ENCODE assay signal across 11 cellular contexts in the genomic region with DNA sequence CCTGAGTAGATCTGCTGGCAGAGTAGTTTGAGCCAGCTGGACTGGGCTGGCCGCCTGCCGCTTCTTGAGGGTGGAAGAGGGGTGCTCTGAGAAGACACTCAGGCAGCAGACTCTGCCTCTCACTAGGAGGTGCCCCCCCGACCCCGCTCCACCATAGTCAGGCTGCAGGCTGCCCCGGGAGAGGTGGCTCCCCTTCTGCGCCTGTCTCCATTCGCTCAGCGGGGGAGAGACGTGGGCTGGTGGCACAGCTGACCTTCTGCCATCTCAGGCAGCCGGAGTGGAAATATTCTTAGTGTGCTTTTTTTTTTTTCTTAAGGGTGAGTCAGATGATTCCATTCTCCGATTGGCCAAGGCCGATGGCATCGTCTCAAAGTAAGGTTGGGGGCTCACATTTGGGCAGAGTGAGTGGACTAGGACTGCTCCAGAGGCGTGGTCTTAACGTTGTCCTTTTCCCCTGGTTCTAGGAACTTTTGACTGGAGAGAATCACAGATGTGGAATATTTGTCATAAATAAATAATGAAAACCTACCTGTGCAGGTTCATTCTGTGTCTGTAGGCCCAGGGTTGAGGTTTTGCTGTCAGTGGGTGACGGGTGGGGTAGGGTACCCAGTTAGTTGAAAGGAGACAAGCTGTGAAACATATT. TPM values are rescaled to one million over a fixed set of nuclear protein-coding genes. Genes with fewer than 3 reads are reported as not detected.
DNase-seq lines count a peak whose midpoint lies in the region; ATAC-seq, FAIRE-seq and TF ChIP-seq lines count a peak whose summit lies in the region.
"Had no signal": no experiment of that assay in that cellular context is flagged by ENCODE, and none has a peak within 500 bp of the region (broad histone marks: within the 10 kb centered on the region; RNA-seq: fewer than 3 reads in every experiment).

No MANE protein-coding gene starts in this region.

- TF ChIP-seq POLR2A in GM12878 (IDR thresholded peaks at IDR 0.05; ENCODE audit: low read depth, low read length), result no peak

- no peak overlapping the region for H2AK5ac ChIP-seq in mesendoderm (ENCODE audit: low read length)

- SMC1A ChIA-PET in GM12878 (lab: Charles Lee; ENCODE audit: uncharacterized antibody, unreplicated experiment), result no interaction called here

- peaks cover 48% of the 10 kb centered on the region for H3K79me2 ChIP-seq in GM12878 (ENCODE audit: control insufficient read depth, insufficient read depth, low read length)
- H3K79me2 ChIP-seq in mesendoderm (ENCODE audit: control insufficient read depth, insufficient read depth, low read length), result peaks cover 27% of the 10 kb centered on the region

- CTCF ChIA-PET in A673 (lab: Charles Lee), result no interaction called here
- CTCF ChIA-PET in GM12878 (lab: Yijun Ruan, JAX), result interaction anchor here (0.8 kb wide), 1 partner anchor 22 kb away, joined by 3 read pairs; no protein-coding TSS in a partner anchor

- no peak overlapping the region for H4K5ac ChIP-seq in mesendoderm (ENCODE audit: low read length)

- H3K27ac ChIP-seq in A673 (ENCODE audit: low read depth, low read length, poor library complexity, severe bottlenecking), result peak overlapping the region; percentile 96
- H3K27ac ChIP-seq in HUES64 (ENCODE audit: low read depth, low read length), result peak overlapping the region; percentile 76; the same call in 1 of the 2 replicates
- H3K27ac ChIP-seq in GM12878 (ENCODE audit: control insufficient read depth, insufficient read depth), result peak overlapping the region; percentile 93
- no peak overlapping the region for H3K27ac ChIP-seq in mesendoderm (ENCODE audit: low read depth, low read length)

- no peak for TF ChIP-seq RAD21 in GM12878 (IDR thresholded peaks at IDR 0.05; ENCODE audit: insufficient read depth, low read depth, low read length)

- H2AFZ ChIP-seq in GM12878 (ENCODE audit: control insufficient read depth, low read depth, low read length), result no peak overlapping the region

- H3K18ac ChIP-seq in mesendoderm (ENCODE audit: low read length), result no peak overlapping the region

- no peak overlapping the region for H2BK15ac ChIP-seq in mesendoderm (replicated peaks; ENCODE audit: low read depth)

- no peaks in the 10 kb centered on the region for H4K20me1 ChIP-seq in GM12878 (ENCODE audit: control insufficient read depth, insufficient read depth)

- no peak for FAIRE-seq in GM12878 (lab: Jason Lieb, UNC)
- FAIRE-seq: GM12891 had no signal

- peaks cover 18% of the 10 kb centered on the region for H3K79me1 ChIP-seq in mesendoderm (ENCODE audit: low read length)

- no peak overlapping the region for H3K4ac ChIP-seq in mesendoderm (ENCODE audit: low read depth, low read length)

- no peak overlapping the region for H4K8ac ChIP-seq in mesendoderm (ENCODE audit: low read depth, low read length)

- H3K4me2 ChIP-seq in GM12878 (ENCODE audit: control insufficient read depth, insufficient read depth) (peak overlapping the region; percentile 76), mesendoderm (ENCODE audit: low read length) (peak overlapping the region; percentile 98)

- no peaks in the 10 kb centered on the region for H3K9me3 ChIP-seq in A673 (ENCODE audit: low read depth, low read length, poor library complexity, severe bottlenecking)
- no peaks in the 10 kb centered on the region for H3K9me3 ChIP-seq in HUES64 (ENCODE audit: insufficient read depth, low read depth, low read length)
- no peaks in the 10 kb centered on the region for H3K9me3 ChIP-seq in GM12878 (replicated peaks; ENCODE audit: control insufficient read depth, insufficient read depth, low read length)

- no peak overlapping the region for H2BK120ac ChIP-seq in mesendoderm (ENCODE audit: low read depth, low read length)

- peak overlapping the region; percentile 100 for H3K56ac ChIP-seq in mesendoderm (ENCODE audit: low read length)

- ATAC-seq in GM12878 (no peak), HG03135 (IDR thresholded peaks at IDR 0.05; ENCODE audit: unreplicated experiment) (no peak)

- no peak overlapping the region for H3K23ac ChIP-seq in mesendoderm (ENCODE audit: low read length)

- H3K27me3 ChIP-seq in A673 (replicated peaks; ENCODE audit: insufficient read depth, low read depth, low read length, poor library complexity), result no peaks in the 10 kb centered on the region
- no peaks in the 10 kb centered on the region for H3K27me3 ChIP-seq in HUES64 (ENCODE audit: insufficient read depth, low read length)
- no peaks in the 10 kb centered on the region for H3K27me3 ChIP-seq in GM12878 (replicated peaks in 1 of 2; ENCODE audit: control insufficient read depth in 2 of 2, insufficient read depth in 2 of 2, low read length in 1 of 2)
- no peaks in the 10 kb centered on the region for H3K27me3 ChIP-seq in mesendoderm (ENCODE audit: insufficient read depth, low read length, poor library complexity)

- DNase-seq in A673 (ENCODE audit: low spot score) (no peak), GM12878 (ENCODE audit: low read depth, low spot score) (no peak), mesendoderm (no peak), SK-N-DZ (ENCODE audit: low spot score) (no peak), NCI-H526 treated with DMSO at 0.1 percent for 48 hours (lab: John Stamatoyannopoulos, UW) (no peak)
- DNase-seq in activated effector memory CD4-positive, alpha-beta T cell treated with Interleukin-2 at 50 U/mL for 16 hours, result no peak
- DNase-seq: NCI-H1105 had no signal

- H3K4me1 ChIP-seq in A673 (ENCODE audit: insufficient read depth, low read length, poor library complexity, severe bottlenecking) (peaks cover 24% of the 10 kb centered on the region), HUES64 (ENCODE audit: insufficient read depth, low read length) (peaks cover 10% of the 10 kb centered on the region; the same call in 1 of the 2 replicates), GM12878 (ENCODE audit: control insufficient read depth, insufficient read depth, low read length) (peaks cover 4% of the 10 kb centered on the region), mesendoderm (ENCODE audit: control insufficient read depth, low read depth, low read length) (no peaks in the 10 kb centered on the region)

- RAD21 ChIA-PET in GM12878 (lab: Charles Lee; ENCODE audit: unreplicated experiment), result no interaction called here

- peaks cover 41% of the 10 kb centered on the region for H3K36me3 ChIP-seq in A673 (ENCODE audit: insufficient read depth, low read length, poor library complexity, severe bottlenecking)
- H3K36me3 ChIP-seq in HUES64 (ENCODE audit: insufficient read depth, low read length), result peaks cover 34% of the 10 kb centered on the region
- H3K36me3 ChIP-seq in GM12878 (ENCODE audit: control insufficient read depth in 2 of 2, insufficient read depth in 2 of 2, low read length in 1 of 2), result peaks cover 9 to 13% of the 10 kb centered on the region in 2 experiments
- peaks cover 8% of the 10 kb centered on the region for H3K36me3 ChIP-seq in mesendoderm (ENCODE audit: control insufficient read depth, insufficient read depth, low read length)

- no peak overlapping the region for H2BK5ac ChIP-seq in mesendoderm (ENCODE audit: low read length)

- intact Hi-C loops in A673 (cut with micrococcal nuclease; ENCODE audit: unreplicated experiment), result no loop called here
- intact Hi-C loops in GM12878 (cut with micrococcal nuclease; ENCODE audit: unreplicated experiment), result loop anchor here (1.0 to 10.0 kb wide), 5 partner anchors 86 to 373 kb away; a partner anchor contains a TSS

- in situ Hi-C loops in GM12878 (cut with MboI), result loop anchor here (25.0 kb wide), 1 partner anchor 376 kb away; no protein-coding TSS in a partner anchor

- TF ChIP-seq CTCF in A673 (conservative IDR thresholded peaks at IDR 0.05; ENCODE audit: low read depth, low read length) (no peak), GM12878 (IDR thresholded peaks at IDR 0.05 in 2 of 3, conservative IDR thresholded peaks at IDR 0.05 in 1 of 3; ENCODE audit: control insufficient read depth in 2 of 3, extremely low read depth in 1 of 3, insufficient read depth in 1 of 3, low read depth in 3 of 3, low read length in 3 of 3) (no peak)

- H3K4me3 ChIP-seq in A673 (ENCODE audit: low read depth, low read length, poor library complexity, severe bottlenecking) (peak overlapping the region; percentile 100), HUES64 (ENCODE audit: low read length) (peak overlapping the region; percentile 99), GM12878 (peak overlapping the region; percentile 100), mesendoderm (ENCODE audit: low read length) (peak overlapping the region; percentile 99)

- H3K9ac ChIP-seq in HUES64 (ENCODE audit: low read depth, low read length) (peak overlapping the region; percentile 98), GM12878 (ENCODE audit: control insufficient read depth, insufficient read depth, low read length) (peak overlapping the region; percentile 99), mesendoderm (ENCODE audit: low read length) (peak overlapping the region; percentile 100)

- BruUV-seq in A673 (replicated peaks; lab: Mats Ljungman, UMichigan) (no TSS peak), GM12878 (replicated peaks; lab: Mats Ljungman, UMichigan) (no TSS peak)

- no peak for TF ChIP-seq EP300 in GM12878 (IDR thresholded peaks at IDR 0.05; ENCODE audit: borderline replicate concordance in 1 of 2, control insufficient read depth in 1 of 2, low read depth in 2 of 2, low read length in 2 of 2)

- 91% methylated on average over 16 of the region's 16 CpGs for WGBS in HUES64
- WGBS in GM12878 (ENCODE audit: insufficient coverage, insufficient replicate concordance, low lambda C conversion rate, missing lambda C conversion rate), result 55% methylated on average over 14 of the region's 16 CpGs
- WGBS in mesendoderm (ENCODE audit: extremely low coverage, insufficient coverage, low lambda C conversion rate), result no CpG with 5 or more reads among the region's 16 CpGs

- POLR2A ChIA-PET in A673 (lab: Charles Lee; ENCODE audit: low non-redundant PET) (no interaction called here), GM12878 (lab: Charles Lee) (no interaction called here)

RNA-seq across cellular contexts. Expression of a gene that starts 1.2 kb away (rescaled TPM):
- total RNA-seq in A673 (2021) (1,502 and 1,506 TPM in 2 replicates), GM12878 (2014; rRNA removed) (1,780 and 2,320 TPM in 2 replicates), GM12878 (2014; rRNA removed; fragmentation: Illumina TruSeq; extraction: Trizol) (1,442 and 1,474 TPM in 2 replicates), GM12878 (2021) (2,559 and 2,687 TPM in 2 replicates)
- 1,380 TPM for polyA plus RNA-seq in HUES64 (2013, experiment 1 of 2)
- polyA plus RNA-seq in HUES64 (2013, experiment 2 of 2), result 1,333 TPM
- total RNA-seq in GM12878 (2013; cell fraction: nucleolus; rRNA removed), result 61.8 and 129 TPM in 2 replicates
- polyA plus RNA-seq in GM12878 (2011; ENCODE audit: low read depth), result 2,747 TPM
- polyA plus RNA-seq in GM12878 (2011; rRNA removed) (2,814 and 4,987 TPM in 2 replicates), GM12878 (2014; fragmentation: Illumina TruSeq; extraction: Trizol) (536 and 1,536 TPM in 2 replicates), GM12878 (2014; fragmentation: Nextera tagmentation; extraction: Ambion mirVana) (1,000 to 10,000 TPM; 3,290 to 4,046 TPM), GM12878 (2014; rRNA removed) (3,245 and 4,075 TPM in 2 replicates), GM12878 (2016; fragmentation: Nextera tagmentation; extraction: Ambion mirVana) (1,000 to 10,000 TPM; 1,499 to 1,551 TPM)
- 6,140 and 7,792 TPM in 2 replicates for polyA plus RNA-seq in GM12878 (2011; cell fraction: cytosol; rRNA removed)
- 2,850 and 3,668 TPM in 2 replicates for polyA plus RNA-seq in GM12878 (2011; cell fraction: nucleus; rRNA removed)
- polyA plus RNA-seq in GM12878 (2012), result 5,611 and 6,669 TPM in 2 replicates
- 1,684 and 1,838 TPM in 2 replicates for polyA minus RNA-seq in GM12878 (2011; rRNA and poly(A)+ RNA removed)
- 394 and 397 TPM in 2 replicates for polyA minus RNA-seq in GM12878 (2011; cell fraction: cytosol; rRNA and poly(A)+ RNA removed)
- 438 and 503 TPM in 2 replicates for polyA minus RNA-seq in GM12878 (2011; cell fraction: nucleus; rRNA and poly(A)+ RNA removed)
- 3,271 TPM for polyA plus RNA-seq in mesendoderm (2013, experiment 1 of 2)
- 3,207 TPM for polyA plus RNA-seq in mesendoderm (2013, experiment 2 of 2)
- polyA plus RNA-seq in SK-N-DZ (2014; cell fraction: cytosol; rRNA removed), result 10,912 and 11,337 TPM in 2 replicates
- 6,422 and 11,565 TPM in 2 replicates for polyA plus RNA-seq in SK-N-DZ (2014; cell fraction: nucleus; rRNA removed)

RNA-seq across cellular contexts. Expression of a gene that starts 19.0 kb away (rescaled TPM):
- total RNA-seq in A673 (2021) (11.8 and 14.1 TPM in 2 replicates), GM12878 (2014; rRNA removed) (7.7 and 8.8 TPM in 2 replicates), GM12878 (2014; rRNA removed; fragmentation: Illumina TruSeq; extraction: Trizol) (5.3 and 5.9 TPM in 2 replicates), GM12878 (2021) (14.9 and 15.2 TPM in 2 replicates)
- polyA plus RNA-seq in HUES64 (2013, experiment 1 of 2), result 8.8 TPM
- polyA plus RNA-seq in HUES64 (2013, experiment 2 of 2), result 9.9 TPM
- total RNA-seq in GM12878 (2013; cell fraction: nucleolus; rRNA removed), result 2.1 and 2.3 TPM in 2 replicates
- 5.3 TPM for polyA plus RNA-seq in GM12878 (2011; ENCODE audit: low read depth)
- polyA plus RNA-seq in GM12878 (2011; rRNA removed) (2.9 and 4.8 TPM in 2 replicates), GM12878 (2014; fragmentation: Illumina TruSeq; extraction: Trizol) (7.4 and 12.7 TPM in 2 replicates), GM12878 (2014; fragmentation: Nextera tagmentation; extraction: Ambion mirVana) (1 to 10 TPM; 2.3 to 2.9 TPM), GM12878 (2014; rRNA removed) (10.7 and 11.6 TPM in 2 replicates), GM12878 (2016; fragmentation: Nextera tagmentation; extraction: Ambion mirVana) (1 to 10 TPM; 2.2 to 2.5 TPM)
- 7.1 and 7.2 TPM in 2 replicates for polyA plus RNA-seq in GM12878 (2011; cell fraction: cytosol; rRNA removed)
- 10.3 and 11.7 TPM in 2 replicates for polyA plus RNA-seq in GM12878 (2011; cell fraction: nucleus; rRNA removed)
- 7.3 and 7.4 TPM in 2 replicates for polyA plus RNA-seq in GM12878 (2012)
- 3.5 and 4.5 TPM in 2 replicates for polyA minus RNA-seq in GM12878 (2011; rRNA and poly(A)+ RNA removed)
- polyA minus RNA-seq in GM12878 (2011; cell fraction: cytosol; rRNA and poly(A)+ RNA removed), result 2.5 and 3.6 TPM in 2 replicates
- polyA minus RNA-seq in GM12878 (2011; cell fraction: nucleus; rRNA and poly(A)+ RNA removed), result 1.7 and 3.3 TPM in 2 replicates
- polyA plus RNA-seq in mesendoderm (2013, experiment 1 of 2), result 4.4 TPM
- polyA plus RNA-seq in mesendoderm (2013, experiment 2 of 2), result 4.3 TPM
- 7.8 and 8.4 TPM in 2 replicates for polyA plus RNA-seq in SK-N-DZ (2014; cell fraction: cytosol; rRNA removed)
- 4.6 and 8.4 TPM in 2 replicates for polyA plus RNA-seq in SK-N-DZ (2014; cell fraction: nucleus; rRNA removed)

RNA-seq across cellular contexts. Expression of a gene that starts 21.0 kb away (rescaled TPM):
- total RNA-seq in A673 (2021) (4.2 and 13.2 TPM in 2 replicates), GM12878 (2014; rRNA removed) (0.62 and 1.5 TPM in 2 replicates), GM12878 (2014; rRNA removed; fragmentation: Illumina TruSeq; extraction: Trizol) (0.09 and 0.28 TPM in 2 replicates), GM12878 (2021) (1.4 and 2.2 TPM in 2 replicates)
- 53.2 TPM for polyA plus RNA-seq in HUES64 (2013, experiment 1 of 2)
- 64.5 TPM for polyA plus RNA-seq in HUES64 (2013, experiment 2 of 2)
- total RNA-seq in GM12878 (2013; cell fraction: nucleolus; rRNA removed), result 2.5 and 3.7 TPM in 2 replicates
- 0.56 TPM for polyA plus RNA-seq in GM12878 (2011; ENCODE audit: low read depth)
- polyA plus RNA-seq in GM12878 (2011; rRNA removed) (not detected in 2 replicates), GM12878 (2014; fragmentation: Illumina TruSeq; extraction: Trizol) (0.62 TPM in 1 of 2 replicates, not detected in the other), GM12878 (2014; fragmentation: Nextera tagmentation; extraction: Ambion mirVana) (not detected), GM12878 (2014; rRNA removed) (1.0 and 3.1 TPM in 2 replicates), GM12878 (2016; fragmentation: Nextera tagmentation; extraction: Ambion mirVana) (1 to 10 TPM; 1.6 TPM)
- 0.06 and 0.12 TPM in 2 replicates for polyA plus RNA-seq in GM12878 (2011; cell fraction: cytosol; rRNA removed)
- 2.4 and 3.6 TPM in 2 replicates for polyA plus RNA-seq in GM12878 (2011; cell fraction: nucleus; rRNA removed)
- 2.4 and 2.6 TPM in 2 replicates for polyA plus RNA-seq in GM12878 (2012)
- polyA minus RNA-seq in GM12878 (2011; rRNA and poly(A)+ RNA removed), result under 0.01 and 0.29 TPM in 2 replicates
- 0.27 and 2.3 TPM in 2 replicates for polyA minus RNA-seq in GM12878 (2011; cell fraction: cytosol; rRNA and poly(A)+ RNA removed)
- 0.24 and 2.1 TPM in 2 replicates for polyA minus RNA-seq in GM12878 (2011; cell fraction: nucleus; rRNA and poly(A)+ RNA removed)
- polyA plus RNA-seq in mesendoderm (2013, experiment 1 of 2), result 39.1 TPM
- 37.2 TPM for polyA plus RNA-seq in mesendoderm (2013, experiment 2 of 2)
- 32.9 and 33.6 TPM in 2 replicates for polyA plus RNA-seq in SK-N-DZ (2014; cell fraction: cytosol; rRNA removed)
- 352 and 482 TPM in 2 replicates for polyA plus RNA-seq in SK-N-DZ (2014; cell fraction: nucleus; rRNA removed)

RNA-seq across cellular contexts. Expression of a gene that starts 39.2 kb away (rescaled TPM):
- total RNA-seq in A673 (2021) (not detected in 2 replicates), GM12878 (2014; rRNA removed) (not detected in 2 replicates), GM12878 (2014; rRNA removed; fragmentation: Illumina TruSeq; extraction: Trizol) (not detected in 2 replicates), GM12878 (2021) (not detected in 2 replicates)
- 0.10 TPM for polyA plus RNA-seq in HUES64 (2013, experiment 1 of 2)
- polyA plus RNA-seq in HUES64 (2013, experiment 2 of 2), result 0.25 TPM
- not detected in 2 replicates for total RNA-seq in GM12878 (2013; cell fraction: nucleolus; rRNA removed)
- polyA plus RNA-seq in GM12878 (2011; ENCODE audit: low read depth), result not detected
- polyA plus RNA-seq in GM12878 (2011; rRNA removed) (not detected in 2 replicates), GM12878 (2014; fragmentation: Illumina TruSeq; extraction: Trizol) (not detected in 2 replicates), GM12878 (2014; fragmentation: Nextera tagmentation; extraction: Ambion mirVana) (not detected), GM12878 (2014; rRNA removed) (not detected in 2 replicates), GM12878 (2016; fragmentation: Nextera tagmentation; extraction: Ambion mirVana) (not detected)
- not detected in 2 replicates for polyA plus RNA-seq in GM12878 (2011; cell fraction: cytosol; rRNA removed)
- not detected in 2 replicates for polyA plus RNA-seq in GM12878 (2011; cell fraction: nucleus; rRNA removed)
- not detected in 2 replicates for polyA plus RNA-seq in GM12878 (2012)
- polyA minus RNA-seq in GM12878 (2011; rRNA and poly(A)+ RNA removed), result not detected in 2 replicates
- polyA minus RNA-seq in GM12878 (2011; cell fraction: cytosol; rRNA and poly(A)+ RNA removed), result not detected in 2 replicates
- not detected in 2 replicates for polyA minus RNA-seq in GM12878 (2011; cell fraction: nucleus; rRNA and poly(A)+ RNA removed)
- 0.31 TPM for polyA plus RNA-seq in mesendoderm (2013, experiment 1 of 2)
- 0.36 TPM for polyA plus RNA-seq in mesendoderm (2013, experiment 2 of 2)
- polyA plus RNA-seq in SK-N-DZ (2014; cell fraction: cytosol; rRNA removed), result not detected in 2 replicates
- not detected in 2 replicates for polyA plus RNA-seq in SK-N-DZ (2014; cell fraction: nucleus; rRNA removed)
- total RNA-seq: temporal lobe had no signal
